28 cellular contexts compared by ENCODE assay signal in genomic region chr13:113656015-113656588, GRCh38. TPM values are rescaled to one million over a fixed set of nuclear protein-coding genes. Genes with fewer than 3 reads are reported as not detected.
DNase-seq lines count a peak whose midpoint lies in the region; TF ChIP-seq lines count a peak whose summit lies in the region.
"Had no signal": no experiment of that assay in that cellular context is flagged by ENCODE, and none has a peak within 500 bp of the region (broad histone marks: within the 10 kb centered on the region; RNA-seq: fewer than 3 reads in every experiment).

No MANE protein-coding gene starts in this region.

- H3K27me3 Mint-ChIP-seq in chondrocyte (ENCODE audit: low read depth) = no peaks in the 10 kb centered on the region
- H3K27me3 Mint-ChIP-seq in mesothelial cell of epicardium (ENCODE audit: low read depth) = no peaks in the 10 kb centered on the region

- no peaks in the 10 kb centered on the region for H3K36me3 Mint-ChIP-seq in chondrocyte (ENCODE audit: low read depth)
- no peaks in the 10 kb centered on the region for H3K36me3 Mint-ChIP-seq in mesothelial cell of epicardium
- H3K36me3 Mint-ChIP-seq: activated CD8-positive, alpha-beta memory T cell treated with anti-CD3 and anti-CD28 coated beads, Interleukin-2, amount 10 ng/mL, durations not matched to agents 7 days and 5 days had no signal

- peak; percentile 53 for DNase-seq in activated effector memory CD4-positive, alpha-beta T cell treated with anti-CD3 and anti-CD28 coated beads, Interleukin-2, amount 50 U/mL, for 16 hours
- DNase-seq in activated effector memory CD4-positive, alpha-beta T cell treated with Interleukin-2 at 50 U/mL for 16 hours = no peak
- DNase-seq in chondrocyte (ENCODE audit: low spot score) (peak; percentile 88), mesothelial cell of epicardium (ENCODE audit: low spot score in 2 of 2, unreplicated experiment in 2 of 2) (peak; percentile 20 to 29), transverse colon (peak; percentile 7), activated gamma-delta T cell (lab: John Stamatoyannopoulos, UW) (no peak), HuH-7 (ENCODE audit: low spot score) (no peak), T1000 (lab: John Stamatoyannopoulos, UW) (no peak)
- DNase-seq: activated CD8-positive, alpha-beta memory T cell treated with anti-CD3 and anti-CD28 coated beads, Interleukin-2, amount 10 ng/mL, durations not matched to agents 7 days and 5 days; activated gamma-delta T cell treated with Interleukin-2 at 50 U/mL for 16 hours; anterior cingulate cortex; Calu3; central memory CD4-positive, alpha-beta T cell; foreskin fibroblast; KG1; MV-4-11; NCI-H187; NCI-H446; SK-N-SH; stimulated activated CD4-positive, alpha-beta T cell treated with anti-CD3 and anti-CD28 coated beads, Interleukin-12 subunit alpha, Interleukin-12 subunit beta, amount 100 ng/mL, for 4 hours; stimulated activated CD8-positive, alpha-beta memory T cell treated with anti-CD3 and anti-CD28 coated beads, Interleukin-4, amount 100 ng/mL, for 48 hours had no signal

- TF ChIP-seq CTCF in chondrocyte (IDR thresholded peaks at IDR 0.05) (no peak), mesothelial cell of epicardium (IDR thresholded peaks at IDR 0.05; ENCODE audit: unreplicated experiment) (no peak), transverse colon (IDR thresholded peaks at IDR 0.05) (no peak)

- H3K4me3 Mint-ChIP-seq in chondrocyte (ENCODE audit: unreplicated experiment) (no peak overlapping the region), mesothelial cell of epicardium (no peak overlapping the region)
- H3K4me3 Mint-ChIP-seq: activated CD8-positive, alpha-beta memory T cell treated with anti-CD3 and anti-CD28 coated beads, Interleukin-2, amount 10 ng/mL, durations not matched to agents 7 days and 5 days; T-helper 2 cell treated with Interferon-gamma antibody and Interleukin-4, amounts not matched to agents 5 μg/mL and 100 μg/mL, for 36 hours had no signal

- H3K27me3 ChIP-seq in transverse colon = no peaks in the 10 kb centered on the region
- H3K27me3 ChIP-seq: hepatocyte had no signal

- no peaks in the 10 kb centered on the region for H3K9me3 ChIP-seq in transverse colon
- H3K9me3 ChIP-seq: A549 had no signal

- peaks cover 10% of the 10 kb centered on the region for H3K9me3 Mint-ChIP-seq in chondrocyte (ENCODE audit: low read depth)
- H3K9me3 Mint-ChIP-seq in mesothelial cell of epicardium = peaks cover 7% of the 10 kb centered on the region

- peaks cover 0 to 3% (median 0%) of the 10 kb centered on the region in 4 donors for H3K4me1 ChIP-seq in transverse colon
- H3K4me1 ChIP-seq: A549 had no signal

- H3K27ac ChIP-seq in transverse colon = no peak overlapping the region
- H3K27ac ChIP-seq: A549, epithelial cell of prostate, hepatocyte had no signal

- H3K4me3 ChIP-seq in transverse colon = no peak overlapping the region
- H3K4me3 ChIP-seq: A549, hepatocyte had no signal

- in situ Hi-C loops in transverse colon (cut with MboI; ENCODE audit: low pct_ligation_motif_present in 1 of 4, low pct_unique_long_range_greater_than_20kb in 1 of 4, low sequenced_read_pairs in 3 of 4) = no loop called here

- H3K27ac Mint-ChIP-seq in chondrocyte (ENCODE audit: unreplicated experiment) (no peak overlapping the region), mesothelial cell of epicardium (no peak overlapping the region)
- H3K27ac Mint-ChIP-seq: activated CD8-positive, alpha-beta memory T cell treated with anti-CD3 and anti-CD28 coated beads, Interleukin-2, amount 10 ng/mL, durations not matched to agents 7 days and 5 days; T-helper 2 cell treated with Interferon-gamma antibody and Interleukin-4, amounts not matched to agents 5 μg/mL and 100 μg/mL, for 36 hours had no signal

- no peak for TF ChIP-seq POLR2A in transverse colon (IDR thresholded peaks at IDR 0.05)

- no peaks in the 10 kb centered on the region for H3K36me3 ChIP-seq in transverse colon

- intact Hi-C loops in transverse colon (cut with DNase I; ENCODE audit: low total_unique reads) = no loop called here

- WGBS in transverse colon (ENCODE audit: low coverage in 1 of 2), 2 donors = 85% methylated on average over 14 of the region's 25 CpGs; no CpG with 5 or more reads in 1 of the 2 donors

- peaks cover 18% of the 10 kb centered on the region for H3K4me1 Mint-ChIP-seq in chondrocyte (ENCODE audit: low read depth)
- H3K4me1 Mint-ChIP-seq in mesothelial cell of epicardium = peaks cover 3% of the 10 kb centered on the region

- TF ChIP-seq EP300 in transverse colon (IDR thresholded peaks at IDR 0.05; ENCODE audit: low read depth) = no peak

RNA-seq across cellular contexts. Expression of gene ATP4B, which starts 1.9 kb away (rescaled TPM):
- total RNA-seq in chondrocyte (not detected in 3 replicates), mesothelial cell of epicardium (not detected in 3 replicates), transverse colon (not detected)
- total RNA-seq: activated CD8-positive, alpha-beta memory T cell treated with anti-CD3 and anti-CD28 coated beads, Interleukin-2, amount 10 ng/mL, durations not matched to agents 7 days and 5 days; Calu3; Daoy; subcutaneous adipose tissue had no signal

RNA-seq across cellular contexts. Expression of gene GRK1, which starts 10.9 kb away (rescaled TPM):
- total RNA-seq in chondrocyte = 0.07 TPM in 1 of 3 replicates, not detected in the others
- total RNA-seq in mesothelial cell of epicardium = 0.20 to 0.41 TPM (median 0.34 TPM) in 3 replicates
- not detected for total RNA-seq in transverse colon
- total RNA-seq: activated CD8-positive, alpha-beta memory T cell treated with anti-CD3 and anti-CD28 coated beads, Interleukin-2, amount 10 ng/mL, durations not matched to agents 7 days and 5 days; Calu3; Daoy; pulmonary artery endothelial cell; subcutaneous adipose tissue had no signal

Comparison
In these comparisons a context has a peak if more than half of its experiments do, and no peak if none do; other contexts are left out.
1. DNase-seq: peak in activated effector memory CD4-positive, alpha-beta T cell treated with anti-CD3 and anti-CD28 coated beads, Interleukin-2, amount 50 U/mL, for 16 hours (single experiment), chondrocyte (single experiment), mesothelial cell of epicardium (2 of 2) and transverse colon (single experiment); none in activated effector memory CD4-positive, alpha-beta T cell treated with Interleukin-2 at 50 U/mL for 16 hours (single experiment), activated gamma-delta T cell (single experiment), HuH-7 (single experiment) and T1000 (single experiment).